ENCODE assay signal across 20 cellular contexts in the genomic region with DNA sequence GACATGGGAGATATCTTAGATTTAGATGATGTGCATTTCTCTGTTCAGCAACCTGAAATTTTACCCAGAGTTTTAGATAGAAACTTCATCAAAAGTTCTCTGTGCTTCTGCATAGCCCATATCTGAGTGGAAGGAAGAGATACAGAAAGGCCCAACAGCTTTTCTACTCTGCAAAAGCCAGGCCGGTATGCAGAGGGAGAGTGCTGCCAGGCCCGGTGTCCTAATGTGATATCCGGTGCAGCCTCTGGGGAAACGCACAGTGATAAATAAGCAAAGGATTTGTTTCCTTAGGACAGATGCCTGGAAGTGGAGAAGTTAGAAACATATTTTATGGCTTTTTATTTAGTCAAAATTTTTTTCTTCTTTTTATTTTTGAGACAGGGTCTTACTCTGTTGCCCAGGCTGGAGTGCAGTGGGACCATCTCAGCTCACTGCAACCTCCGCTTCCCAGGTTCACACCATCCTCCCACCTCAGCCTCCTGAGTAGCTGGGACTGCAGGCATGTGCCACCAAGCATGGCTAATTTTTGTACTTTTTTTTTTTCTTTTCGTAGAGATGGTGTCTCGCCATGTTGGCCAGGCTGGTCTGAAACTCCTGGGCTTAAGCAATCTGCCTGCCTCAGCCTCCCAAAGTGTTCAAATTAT.
DNase-seq lines count a peak whose midpoint lies in the region; ATAC-seq and TF ChIP-seq lines count a peak whose summit lies in the region.
"Had no signal": no experiment of that assay in that cellular context is flagged by ENCODE, and none has a peak within 500 bp of the region (broad histone marks: within the 10 kb centered on the region; RNA-seq: fewer than 3 reads in every experiment).

No MANE protein-coding gene starts in this region.

- 0 out of 2 replicates have a peak, but pooled peaks cover 3% of the 10 kb centered on the region for H3K79me2 ChIP-seq in PC-9 (ENCODE audit: low read depth)

- peaks cover 8% of the 10 kb centered on the region for H3K4me1 Mint-ChIP-seq in progenitor cell of endocrine pancreas (ENCODE audit: low read depth)
- H3K4me1 Mint-ChIP-seq: activated CD4-positive, alpha-beta memory T cell treated with anti-CD3 and anti-CD28 coated beads, Interleukin-2, amount 10 ng/mL, durations not matched to agents 7 days and 5 days had no signal

- DNase-seq in BE2C (peak; percentile 27), astrocyte of the spinal cord (ENCODE audit: low read depth, low spot score) (peak; percentile 17), left ventricle myocardium inferior (peak; percentile 48), progenitor cell of endocrine pancreas (ENCODE audit: low spot score, unreplicated experiment) (no peak), PC-9 (no peak), NCI-H1930 (lab: John Stamatoyannopoulos, UW) (no peak), GM10266 (ENCODE audit: extremely low spot score) (no peak)
- DNase-seq: activated CD4-positive, alpha-beta memory T cell treated with anti-CD3 and anti-CD28 coated beads, Interleukin-2, amount 10 ng/mL, durations not matched to agents 7 days and 5 days; activated naive CD4-positive, alpha-beta T cell; C1 segment of cervical spinal cord; Calu3; effector memory CD8-positive, alpha-beta T cell; hypothalamus; Karpas-422; nephron progenitor cell; stimulated activated CD4-positive, alpha-beta T cell treated with anti-CD3 and anti-CD28 coated beads, Interleukin-12 subunit alpha, Interleukin-12 subunit beta, amount 100 ng/mL, for 4 hours had no signal

- CTCF ChIA-PET in PC-9 (lab: Charles Lee), result no interaction called here

- peak overlapping the region; percentile 68 for H3K27ac Mint-ChIP-seq in progenitor cell of endocrine pancreas
- H3K27ac Mint-ChIP-seq: activated CD4-positive, alpha-beta memory T cell treated with anti-CD3 and anti-CD28 coated beads, Interleukin-2, amount 10 ng/mL, durations not matched to agents 7 days and 5 days; effector memory CD8-positive, alpha-beta T cell had no signal

- H4K20me1 ChIP-seq in PC-9 (ENCODE audit: insufficient read depth), result 0 out of 2 replicates have a peak, but pooled peaks cover 6% of the 10 kb centered on the region

- H3K4me3 ChIP-seq in BE2C (ENCODE audit: low read depth, low read length) (no peak overlapping the region), astrocyte of the spinal cord (ENCODE audit: low read depth, low read length) (no peak overlapping the region), left ventricle myocardium inferior (no peak overlapping the region), PC-9 (no peak overlapping the region)
- H3K4me3 ChIP-seq: prostate gland had no signal

- H3K36me3 ChIP-seq in BE2C, result no peaks in the 10 kb centered on the region
- H3K36me3 ChIP-seq in left ventricle myocardium inferior, result no peaks in the 10 kb centered on the region
- peaks cover 13% of the 10 kb centered on the region for H3K36me3 ChIP-seq in PC-9 (ENCODE audit: low read depth)
- H3K36me3 ChIP-seq: prostate gland had no signal

- H3K27me3 Mint-ChIP-seq in progenitor cell of endocrine pancreas, result no peaks in the 10 kb centered on the region
- H3K27me3 Mint-ChIP-seq: activated CD4-positive, alpha-beta memory T cell treated with anti-CD3 and anti-CD28 coated beads, Interleukin-2, amount 10 ng/mL, durations not matched to agents 7 days and 5 days; effector memory CD8-positive, alpha-beta T cell had no signal

- intact Hi-C loops in left ventricle myocardium inferior (cut with micrococcal nuclease) (no loop called here), PC-9 (cut with micrococcal nuclease; ENCODE audit: unreplicated experiment) (no loop called here)

- H3K9me3 Mint-ChIP-seq in progenitor cell of endocrine pancreas (ENCODE audit: low read depth), result peaks cover 6% of the 10 kb centered on the region

- no TSS peak for BruUV-seq in PC-9 (replicated peaks; lab: Mats Ljungman, UMichigan)

- H2AFZ ChIP-seq in PC-9, result no peak overlapping the region

- no peak overlapping the region for H3K4me3 Mint-ChIP-seq in progenitor cell of endocrine pancreas (ENCODE audit: low read depth)
- H3K4me3 Mint-ChIP-seq: activated CD4-positive, alpha-beta memory T cell treated with anti-CD3 and anti-CD28 coated beads, Interleukin-2, amount 10 ng/mL, durations not matched to agents 7 days and 5 days; effector memory CD8-positive, alpha-beta T cell; nephron progenitor cell had no signal

- no peaks in the 10 kb centered on the region for H3K9me2 ChIP-seq in PC-9 (ENCODE audit: insufficient read depth)

- H3K27me3 ChIP-seq in BE2C, result no peaks in the 10 kb centered on the region
- no peaks in the 10 kb centered on the region for H3K27me3 ChIP-seq in left ventricle myocardium inferior (ENCODE audit: low read depth)
- no peaks in the 10 kb centered on the region for H3K27me3 ChIP-seq in PC-9 (ENCODE audit: insufficient read depth, low read depth)

- in situ Hi-C loops in astrocyte of the spinal cord (cut with HindIII; ENCODE audit: low sequenced_read_pairs), result no loop called here

- POLR2A ChIA-PET in PC-9 (lab: Charles Lee; ENCODE audit: unreplicated experiment), result no interaction called here

- H3K27ac ChIP-seq in left ventricle myocardium inferior (replicated peaks) (peak overlapping the region; percentile 70), PC-9 (no peak overlapping the region)
- H3K27ac ChIP-seq: prostate gland, RWPE1 had no signal

- H3K4me1 ChIP-seq in BE2C, result no peaks in the 10 kb centered on the region
- H3K4me1 ChIP-seq in left ventricle myocardium inferior, result peaks cover 21% of the 10 kb centered on the region
- H3K4me1 ChIP-seq in PC-9 (replicated peaks; ENCODE audit: insufficient read depth), result no peaks in the 10 kb centered on the region
- H3K4me1 ChIP-seq: prostate gland had no signal

- TF ChIP-seq CTCF in BE2C (IDR thresholded peaks at IDR 0.05; ENCODE audit: low read depth, low read length) (no peak), astrocyte of the spinal cord (IDR thresholded peaks at IDR 0.05; ENCODE audit: low read depth, low read length) (no peak), left ventricle myocardium inferior (IDR thresholded peaks at IDR 0.05; ENCODE audit: borderline replicate concordance) (no peak), progenitor cell of endocrine pancreas (IDR thresholded peaks at IDR 0.05; ENCODE audit: unreplicated experiment) (no peak), PC-9 (conservative IDR thresholded peaks at IDR 0.05) (no peak), GM10266 (IDR thresholded peaks at IDR 0.05; ENCODE audit: control insufficient read depth, insufficient read depth, low read depth, missing control alignments) (no peak)

- no peaks in the 10 kb centered on the region for H3F3A ChIP-seq in PC-9 (ENCODE audit: insufficient read depth, low read depth)

- no peak overlapping the region for H3K4me2 ChIP-seq in PC-9

- no peaks in the 10 kb centered on the region for H3K9me3 ChIP-seq in BE2C
- H3K9me3 ChIP-seq in left ventricle myocardium inferior (replicated peaks), result no peaks in the 10 kb centered on the region
- H3K9me3 ChIP-seq in PC-9 (ENCODE audit: insufficient read depth, low read depth), result no peaks in the 10 kb centered on the region
- H3K9me3 ChIP-seq: prostate gland had no signal

- ATAC-seq in esophagus mucosa, result no peak
- ATAC-seq: effector memory CD8-positive, alpha-beta T cell; HCT116 had no signal

- peaks cover 35% of the 10 kb centered on the region for H3K36me3 Mint-ChIP-seq in progenitor cell of endocrine pancreas (ENCODE audit: insufficient read depth)

Comparison
In these comparisons a context has a peak if more than half of its experiments do, and no peak if none do; other contexts are left out.
1. DNase-seq: peak in BE2C (single experiment), astrocyte of the spinal cord (single experiment) and left ventricle myocardium inferior (single experiment); none in progenitor cell of endocrine pancreas (single experiment), PC-9 (0 of 2), NCI-H1930 (0 of 2) and GM10266 (single experiment).